12 cellular contexts compared by ENCODE assay signal in the genomic region with DNA sequence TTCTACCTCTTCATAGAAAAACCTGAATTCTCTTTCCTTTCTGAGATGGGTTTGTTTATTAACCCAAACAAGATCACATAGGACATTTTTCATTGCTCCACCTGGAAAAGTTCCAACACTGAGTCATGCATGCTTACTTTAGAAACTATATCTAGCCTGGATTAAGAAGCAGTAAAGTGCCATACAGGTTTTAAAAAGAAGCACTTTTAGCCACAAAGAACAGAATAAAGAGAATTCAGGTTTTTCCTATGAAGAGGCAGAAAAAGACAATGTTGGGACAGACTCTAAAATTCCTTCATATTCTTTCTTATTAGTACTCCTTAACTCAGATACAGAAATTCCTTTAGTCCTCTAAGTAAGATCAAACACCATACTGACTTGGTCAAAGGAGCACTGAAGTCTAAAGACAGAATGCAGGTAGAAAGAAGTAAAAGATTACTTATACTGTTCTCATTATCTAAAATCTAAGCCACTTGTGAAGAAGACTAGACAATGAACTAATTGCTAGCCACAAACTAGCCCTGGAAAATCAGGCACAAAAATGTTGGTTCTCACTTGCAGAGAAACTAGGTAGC.
DNase-seq lines count a peak whose midpoint lies in the region; ATAC-seq, FAIRE-seq and TF ChIP-seq lines count a peak whose summit lies in the region.
"Had no signal": no experiment of that assay in that cellular context is flagged by ENCODE, and none has a peak within 500 bp of the region (broad histone marks: within the 10 kb centered on the region; RNA-seq: fewer than 3 reads in every experiment).

No MANE protein-coding gene starts in this region.

- no peaks in the 10 kb centered on the region for H3K9me1 ChIP-seq in K562 (ENCODE audit: control insufficient read depth, insufficient read depth, low read length)

- H3K4me3 Mint-ChIP-seq in immature natural killer cell: no peak overlapping the region
- H3K4me3 Mint-ChIP-seq: activated B cell treated with CpG ODN at 0.5 μM for 24 hours had no signal

- intact Hi-C loops in K562 (cut with micrococcal nuclease): no loop called here
- intact Hi-C loops in kidney (cut with DNase I): no loop called here
- intact Hi-C loops in transverse colon (cut with DNase I; ENCODE audit: low total_unique reads): no loop called here

- TF ChIP-seq EP300 in K562 (IDR thresholded peaks at IDR 0.05; ENCODE audit: low read length) (no peak), transverse colon (IDR thresholded peaks at IDR 0.05; ENCODE audit: low read depth) (no peak)

- H3K9me3 ChIP-seq in K562 (replicated peaks; ENCODE audit: control insufficient read depth, insufficient read depth, low read depth, low read length) (no peaks in the 10 kb centered on the region), kidney (ENCODE audit: control insufficient read depth in 1 of 2, low read length in 2 of 2) (no peaks in the 10 kb centered on the region), transverse colon (no peaks in the 10 kb centered on the region)

- H3K79me2 ChIP-seq in K562 (ENCODE audit: control insufficient read depth, insufficient read depth, low read length): no peaks in the 10 kb centered on the region

- H3K27me3 ChIP-seq in K562 (ENCODE audit: control insufficient read depth in 2 of 2, insufficient read depth in 2 of 2, low read length in 2 of 2): no peaks in the 10 kb centered on the region
- no peaks in the 10 kb centered on the region for H3K27me3 ChIP-seq in transverse colon

- H3K9ac ChIP-seq in K562 (ENCODE audit: insufficient read depth in 1 of 2, low read depth in 2 of 2, low read length in 2 of 2) (no peak overlapping the region), kidney (ENCODE audit: low read length in 2 of 2) (peak overlapping the region in 1 of 2 donors; percentile 59)

- POLR2A ChIA-PET in K562 (lab: Yijun Ruan, JAX): interaction anchor here (0.6 kb wide), 1 partner anchor 9 kb away, joined by 3 read pairs; no protein-coding TSS in a partner anchor

- TF ChIP-seq CTCF in K562 (IDR thresholded peaks at IDR 0.05 in 2 of 3, conservative IDR thresholded peaks at IDR 0.05 in 1 of 3; ENCODE audit: insufficient read depth in 2 of 3, low read depth in 1 of 3, low read length in 3 of 3) (no peak), kidney (IDR thresholded peaks at IDR 0.05; ENCODE audit: borderline replicate concordance, extremely low read depth, insufficient read depth) (no peak), transverse colon (IDR thresholded peaks at IDR 0.05) (no peak)

- peak overlapping the region; percentile 1; the same call in 1 of the 2 replicates for H2AFZ ChIP-seq in K562 (ENCODE audit: low read depth, low read length)

- no peaks in the 10 kb centered on the region for H3K9me3 Mint-ChIP-seq in immature natural killer cell
- H3K9me3 Mint-ChIP-seq: activated B cell treated with CpG ODN at 0.5 μM for 24 hours had no signal

- H3K36me3 Mint-ChIP-seq in immature natural killer cell: peaks cover 0 to 3% (median 0%) of the 10 kb centered on the region in 3 donors

- DNase-seq in DMS 273 (lab: John Stamatoyannopoulos, UW; ENCODE audit: unreplicated experiment) (peak; percentile 58), DMS 273 treated with DMSO at 0.1 percent for 48 hours (lab: John Stamatoyannopoulos, UW) (no peak), K562 (ENCODE audit: extremely low read depth in 1 of 4, low spot score in 3 of 4) (peak in 1 of 4 experiments; percentile 58), kidney (no peak), transverse colon (peak; percentile 41), GM12892 (ENCODE audit: insufficient read length) (no peak), immature natural killer cell (no peak)
- DNase-seq: 8988T; activated B cell treated with CpG ODN at 0.5 μM for 24 hours; stimulated activated CD4-positive, alpha-beta T cell treated with anti-CD3 and anti-CD28 coated beads, Interleukin-12 subunit alpha, Interleukin-12 subunit beta, amount 100 ng/mL, for 4 hours had no signal

- no peak overlapping the region for H3K27ac Mint-ChIP-seq in immature natural killer cell
- H3K27ac Mint-ChIP-seq: activated B cell treated with CpG ODN at 0.5 μM for 24 hours had no signal

- CTCF ChIA-PET in K562 (lab: Yijun Ruan, JAX; ENCODE audit: low intra/inter-chr PET ratio): interaction anchor here (0.6 kb wide), 1 partner anchor 10 kb away, joined by 3 read pairs; no protein-coding TSS in a partner anchor

- peaks cover 2 to 7% of the 10 kb centered on the region in 2 experiments; a peak in 3 of 5 replicates for H3K4me1 ChIP-seq in K562 (replicated peaks in 1 of 2; ENCODE audit: control insufficient read depth in 2 of 2, insufficient read depth in 2 of 2, low read length in 2 of 2)
- peaks cover 29 to 35% of the 10 kb centered on the region in 2 donors for H3K4me1 ChIP-seq in kidney (ENCODE audit: control insufficient read depth in 1 of 2, insufficient read depth in 1 of 2, low read depth in 1 of 2, low read length in 2 of 2)
- peaks cover 9 to 43% (median 22%) of the 10 kb centered on the region in 4 donors for H3K4me1 ChIP-seq in transverse colon

- H4K20me1 ChIP-seq in K562 (replicated peaks; ENCODE audit: control insufficient read depth, insufficient read depth, low read length): no peaks in the 10 kb centered on the region

- H3K27ac ChIP-seq in K562 (ENCODE audit: extremely low read depth, low read depth, low read length): no peak overlapping the region
- H3K27ac ChIP-seq in kidney (ENCODE audit: low read depth in 2 of 2, low read length in 2 of 2): peak overlapping the region; percentile 82 to 85
- H3K27ac ChIP-seq in transverse colon: peak overlapping the region; percentile 67 to 81 (median 79)

- TF ChIP-seq RAD21 in K562 (CRISPR knock-in tag; conservative IDR thresholded peaks at IDR 0.05 in 1 of 2, IDR thresholded peaks at IDR 0.05 in 1 of 2): no peak

- no peak overlapping the region for H3K4me3 ChIP-seq in K562
- H3K4me3 ChIP-seq in kidney (ENCODE audit: low read length in 2 of 2): peak overlapping the region in 1 of 2 donors; percentile 10
- H3K4me3 ChIP-seq in transverse colon: no peak overlapping the region

- TF ChIP-seq POLR2A in K562 (conservative IDR thresholded peaks at IDR 0.05): no peak
- no peak for TF ChIP-seq POLR2A in transverse colon (IDR thresholded peaks at IDR 0.05)
- TF ChIP-seq POLR2A in GM12892 (IDR thresholded peaks at IDR 0.05; ENCODE audit: low read depth, low read length): no peak

- peak; percentile 64 for ATAC-seq in K562
- no peak for ATAC-seq in GM21619 (IDR thresholded peaks at IDR 0.05; ENCODE audit: unreplicated experiment)

- no TSS peak for BruUV-seq in K562 (replicated peaks; lab: Mats Ljungman, UMichigan)

- peaks cover 0 to 9% (median 0%) of the 10 kb centered on the region in 3 donors for H3K27me3 Mint-ChIP-seq in immature natural killer cell (ENCODE audit: low read depth in 3 of 3)
- H3K27me3 Mint-ChIP-seq: activated B cell treated with CpG ODN at 0.5 μM for 24 hours had no signal

- in situ Hi-C loops in K562 (cut with MboI): no loop called here
- in situ Hi-C loops in transverse colon (cut with MboI; ENCODE audit: low pct_ligation_motif_present in 1 of 4, low pct_unique_long_range_greater_than_20kb in 1 of 4, low sequenced_read_pairs in 3 of 4): no loop called here

- no peak for FAIRE-seq in K562 (lab: Jason Lieb, UNC)
- FAIRE-seq in kidney (lab: Jason Lieb, UNC): peak; percentile 89
- no peak for FAIRE-seq in GM12892 (lab: Jason Lieb, UNC)
- FAIRE-seq: GM12891 had no signal

- no peak overlapping the region for H3K4me2 ChIP-seq in K562 (ENCODE audit: insufficient read depth, low read length)

- H3K4me1 Mint-ChIP-seq in immature natural killer cell: no peaks in the 10 kb centered on the region
- H3K4me1 Mint-ChIP-seq: activated B cell treated with CpG ODN at 0.5 μM for 24 hours had no signal

- H3K36me3 ChIP-seq in K562 (ENCODE audit: control insufficient read depth, insufficient read depth, low read length) (no peaks in the 10 kb centered on the region), kidney (ENCODE audit: control insufficient read depth in 1 of 2, insufficient read depth in 2 of 2, low read length in 2 of 2) (no peaks in the 10 kb centered on the region), transverse colon (no peaks in the 10 kb centered on the region)

TF ChIP-seq in K562, 482 proteins besides CTCF, POLR2A, EP300 and RAD21 (continues in another document):
- TF ChIP-seq, protein P1, sequence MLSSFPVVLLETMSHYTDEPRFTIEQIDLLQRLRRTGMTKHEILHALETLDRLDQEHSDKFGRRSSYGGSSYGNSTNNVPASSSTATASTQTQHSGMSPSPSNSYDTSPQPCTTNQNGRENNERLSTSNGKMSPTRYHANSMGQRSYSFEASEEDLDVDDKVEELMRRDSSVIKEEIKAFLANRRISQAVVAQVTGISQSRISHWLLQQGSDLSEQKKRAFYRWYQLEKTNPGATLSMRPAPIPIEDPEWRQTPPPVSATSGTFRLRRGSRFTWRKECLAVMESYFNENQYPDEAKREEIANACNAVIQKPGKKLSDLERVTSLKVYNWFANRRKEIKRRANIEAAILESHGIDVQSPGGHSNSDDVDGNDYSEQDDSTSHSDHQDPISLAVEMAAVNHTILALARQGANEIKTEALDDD (IDR thresholded peaks at IDR 0.05): peak; percentile 52; the same call in 1 of the 2 replicates
- TF ChIP-seq FOSL1 (tag; conservative IDR thresholded peaks at IDR 0.05) (peak; percentile 57), SMARCA4 (IDR thresholded peaks at IDR 0.05) (peak; percentile 42; the same call in 1 of the 2 replicates), RBFOX2 (IDR thresholded peaks at IDR 0.05; ENCODE audit: low read depth, low read length) (no peak), ZNF436 (CRISPR knock-in tag; IDR thresholded peaks at IDR 0.05) (no peak), TCFL5 (CRISPR knock-in tag; conservative IDR thresholded peaks at IDR 0.05) (no peak), JUND (IDR thresholded peaks at IDR 0.05; ENCODE audit: borderline replicate concordance, low read depth, low read length) (peak; percentile 62; the same call in 1 of the 2 replicates), JUND (tag; IDR thresholded peaks at IDR 0.05; ENCODE audit: borderline replicate concordance, low read depth, low read length) (peak; percentile 49; the same call in 1 of the 3 replicates), ARID1B (IDR thresholded peaks at IDR 0.05) (0 out of 2 replicates have a peak, but pooled peaks have one; percentile 11), GTF2A2 (tag; IDR thresholded peaks at IDR 0.05) (no peak), NFIC (IDR thresholded peaks at IDR 0.05) (peak; percentile 88), MEIS2 (IDR thresholded peaks at IDR 0.05; ENCODE audit: partially characterized antibody) (peak; percentile 10)
- TF ChIP-seq, protein P2, sequence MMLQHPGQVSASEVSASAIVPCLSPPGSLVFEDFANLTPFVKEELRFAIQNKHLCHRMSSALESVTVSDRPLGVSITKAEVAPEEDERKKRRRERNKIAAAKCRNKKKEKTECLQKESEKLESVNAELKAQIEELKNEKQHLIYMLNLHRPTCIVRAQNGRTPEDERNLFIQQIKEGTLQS (IDR thresholded peaks at IDR 0.05): peak; percentile 51; the same call in 1 of the 2 replicates
- TF ChIP-seq, protein P2 (CRISPR knock-in tag; conservative IDR thresholded peaks at IDR 0.05): no peak

Comparison
In these comparisons a context has a peak if more than half of its experiments do, and no peak if none do; other contexts are left out.
1. DNase-seq: peak in DMS 273 (single experiment) and transverse colon (single experiment); none in DMS 273 treated with DMSO at 0.1 percent for 48 hours (single experiment), kidney (single experiment), GM12892 (single experiment) and immature natural killer cell (0 of 3).